8 cellular contexts compared by ENCODE assay signal in the genomic region with DNA sequence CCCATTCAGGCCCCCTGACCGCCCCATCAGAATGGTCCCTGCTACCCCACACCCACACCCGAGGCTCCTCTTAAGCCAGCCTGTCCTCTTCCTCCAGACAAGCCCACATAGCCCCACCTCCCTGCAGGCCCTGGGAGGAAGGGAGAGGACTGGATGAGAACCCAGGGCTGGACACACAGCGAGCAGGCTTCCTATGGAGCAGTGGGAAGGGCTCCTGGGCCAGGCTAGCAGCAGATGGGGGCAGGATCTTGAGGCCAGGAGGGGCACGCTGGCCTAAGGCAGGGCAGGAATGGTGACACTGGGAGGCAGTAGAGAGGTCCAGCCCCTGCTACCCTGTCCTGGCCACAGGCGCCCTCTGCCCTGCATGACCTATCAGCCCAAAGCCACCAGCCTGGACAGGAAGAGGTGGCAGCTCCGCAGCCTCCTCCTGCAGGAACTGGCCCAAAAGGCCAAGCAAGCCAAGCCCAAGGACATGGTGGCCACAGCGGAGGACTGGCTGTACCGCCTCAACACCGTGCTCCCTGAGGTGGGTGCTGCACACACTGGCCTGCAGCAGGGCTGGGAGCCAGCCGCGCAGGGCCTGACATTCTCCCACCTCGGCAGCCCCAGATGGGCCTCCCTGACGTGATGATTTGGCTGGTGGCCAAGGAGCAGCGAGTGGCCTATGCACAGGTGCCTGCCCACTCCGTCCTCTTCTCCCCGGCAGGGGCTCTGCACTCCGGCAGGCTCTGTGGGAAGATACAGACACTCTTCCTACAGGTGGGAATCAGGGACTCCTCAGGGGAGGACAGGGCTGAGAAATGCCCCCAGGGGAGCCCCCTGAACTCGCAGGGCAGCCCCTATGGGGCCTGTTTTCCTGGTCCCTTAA. TPM values are rescaled to one million over a fixed set of nuclear protein-coding genes. Genes with fewer than 3 reads are reported as not detected.
DNase-seq lines count a peak whose midpoint lies in the region; ATAC-seq, FAIRE-seq and TF ChIP-seq lines count a peak whose summit lies in the region.

No MANE protein-coding gene starts in this region.

- H3K36me3 Mint-ChIP-seq in astrocyte (ENCODE audit: low read depth, unreplicated experiment): no peaks in the 10 kb centered on the region
- no peaks in the 10 kb centered on the region for H3K36me3 Mint-ChIP-seq in activated naive CD8-positive, alpha-beta T cell treated with anti-CD3 and anti-CD28 coated beads, Interleukin-2, amount 50 U/mL, for 24 hours (ENCODE audit: low read depth)

- no peak overlapping the region for H3K27ac Mint-ChIP-seq in astrocyte (ENCODE audit: unreplicated experiment)
- H3K27ac Mint-ChIP-seq in activated naive CD8-positive, alpha-beta T cell treated with anti-CD3 and anti-CD28 coated beads, Interleukin-2, amount 50 U/mL, for 24 hours: no peak overlapping the region

- no peak overlapping the region for H3K4me3 ChIP-seq in astrocyte (ENCODE audit: insufficient read depth, low read depth, low read length)

- H3K9ac ChIP-seq in astrocyte (ENCODE audit: low read length): no peak overlapping the region

- TF ChIP-seq CTCF in astrocyte (IDR thresholded peaks at IDR 0.05; ENCODE audit: insufficient read depth, low read depth, low read length): no peak

- H2AFZ ChIP-seq in astrocyte (ENCODE audit: low read depth, low read length): peak overlapping the region; percentile 52

- ATAC-seq in activated naive CD8-positive, alpha-beta T cell treated with anti-CD3 and anti-CD28 coated beads, Interleukin-2, amount 50 U/mL, for 24 hours: no peak

- H3K4me1 Mint-ChIP-seq in astrocyte (ENCODE audit: low read depth, unreplicated experiment): peaks cover 4% of the 10 kb centered on the region
- no peaks in the 10 kb centered on the region for H3K4me1 Mint-ChIP-seq in activated naive CD8-positive, alpha-beta T cell treated with anti-CD3 and anti-CD28 coated beads, Interleukin-2, amount 50 U/mL, for 24 hours

- H3K79me2 ChIP-seq in astrocyte (ENCODE audit: insufficient read depth, low read length): no peaks in the 10 kb centered on the region

- DNase-seq in CMK (ENCODE audit: low read depth): peak; percentile 49
- peak; percentile 23 to 89 (median 75) for DNase-seq in NCI-H1417 (lab: John Stamatoyannopoulos, UW)
- DNase-seq in astrocyte (ENCODE audit: low read depth): no peak
- peak; percentile 75 for DNase-seq in left kidney (ENCODE audit: low read depth, low spot score)
- no peak for DNase-seq in D341Med (ENCODE audit: low spot score)
- no peak for DNase-seq in activated CD4-positive, alpha-beta T cell treated with anti-CD3 and anti-CD28 coated beads for 48 hours
- no peak for DNase-seq in activated T-cell treated with anti-CD3 and anti-CD28 coated beads, Interleukin-2, amount 50 U/mL, for 1 hour
- no peak for DNase-seq in activated naive CD8-positive, alpha-beta T cell treated with anti-CD3 and anti-CD28 coated beads, Interleukin-2, amount 50 U/mL, for 24 hours

- H3K27me3 Mint-ChIP-seq in astrocyte (ENCODE audit: low read depth, unreplicated experiment): peaks cover 15% of the 10 kb centered on the region
- no peaks in the 10 kb centered on the region for H3K27me3 Mint-ChIP-seq in activated naive CD8-positive, alpha-beta T cell treated with anti-CD3 and anti-CD28 coated beads, Interleukin-2, amount 50 U/mL, for 24 hours

- no peak overlapping the region for H3K4me2 ChIP-seq in astrocyte (ENCODE audit: low read length)

- no peaks in the 10 kb centered on the region for H3K9me3 ChIP-seq in astrocyte (ENCODE audit: insufficient read depth, low read depth, low read length)

- H3K9me3 Mint-ChIP-seq in astrocyte (ENCODE audit: unreplicated experiment): no peaks in the 10 kb centered on the region
- no peaks in the 10 kb centered on the region for H3K9me3 Mint-ChIP-seq in activated naive CD8-positive, alpha-beta T cell treated with anti-CD3 and anti-CD28 coated beads, Interleukin-2, amount 50 U/mL, for 24 hours

- H3K4me1 ChIP-seq in astrocyte (ENCODE audit: insufficient read depth, low read length): no peaks in the 10 kb centered on the region

- H3K27me3 ChIP-seq in astrocyte (ENCODE audit: insufficient read depth, low read length): peaks cover 15% of the 10 kb centered on the region

- H3K36me3 ChIP-seq in astrocyte (ENCODE audit: insufficient read depth, low read length): no peaks in the 10 kb centered on the region

- no peaks in the 10 kb centered on the region for H4K20me1 ChIP-seq in astrocyte (ENCODE audit: insufficient read depth, low read length)

- no peak for FAIRE-seq in astrocyte (lab: Jason Lieb, UNC)

- no peak overlapping the region for H3K27ac ChIP-seq in astrocyte (ENCODE audit: low read depth, low read length)

- H3K4me3 Mint-ChIP-seq in astrocyte (ENCODE audit: unreplicated experiment): no peak overlapping the region
- no peak overlapping the region for H3K4me3 Mint-ChIP-seq in activated naive CD8-positive, alpha-beta T cell treated with anti-CD3 and anti-CD28 coated beads, Interleukin-2, amount 50 U/mL, for 24 hours

RNA-seq across cellular contexts. Expression of a gene that starts 43.3 kb away (rescaled TPM):
- 0.16 and 0.19 TPM in 2 replicates for total RNA-seq in astrocyte

RNA-seq across cellular contexts. Expression of a gene that starts 47.7 kb away (rescaled TPM):
- 23.9 and 26.7 TPM in 2 replicates for total RNA-seq in astrocyte

RNA-seq across cellular contexts. Expression of a gene that starts 54.0 kb away (rescaled TPM):
- total RNA-seq in astrocyte: 19.8 and 19.9 TPM in 2 replicates

Comparison
In these comparisons a context has a peak if more than half of its experiments do, and no peak if none do; other contexts are left out.
1. DNase-seq: peak in CMK (single experiment), NCI-H1417 (3 of 3) and left kidney (single experiment); none in astrocyte (single experiment), D341Med (single experiment), activated CD4-positive, alpha-beta T cell treated with anti-CD3 and anti-CD28 coated beads for 48 hours (single experiment), activated T-cell treated with anti-CD3 and anti-CD28 coated beads, Interleukin-2, amount 50 U/mL, for 1 hour (single experiment) and activated naive CD8-positive, alpha-beta T cell treated with anti-CD3 and anti-CD28 coated beads, Interleukin-2, amount 50 U/mL, for 24 hours (single experiment).